ENCODE assay signal across 8 cellular contexts in the genomic region with DNA sequence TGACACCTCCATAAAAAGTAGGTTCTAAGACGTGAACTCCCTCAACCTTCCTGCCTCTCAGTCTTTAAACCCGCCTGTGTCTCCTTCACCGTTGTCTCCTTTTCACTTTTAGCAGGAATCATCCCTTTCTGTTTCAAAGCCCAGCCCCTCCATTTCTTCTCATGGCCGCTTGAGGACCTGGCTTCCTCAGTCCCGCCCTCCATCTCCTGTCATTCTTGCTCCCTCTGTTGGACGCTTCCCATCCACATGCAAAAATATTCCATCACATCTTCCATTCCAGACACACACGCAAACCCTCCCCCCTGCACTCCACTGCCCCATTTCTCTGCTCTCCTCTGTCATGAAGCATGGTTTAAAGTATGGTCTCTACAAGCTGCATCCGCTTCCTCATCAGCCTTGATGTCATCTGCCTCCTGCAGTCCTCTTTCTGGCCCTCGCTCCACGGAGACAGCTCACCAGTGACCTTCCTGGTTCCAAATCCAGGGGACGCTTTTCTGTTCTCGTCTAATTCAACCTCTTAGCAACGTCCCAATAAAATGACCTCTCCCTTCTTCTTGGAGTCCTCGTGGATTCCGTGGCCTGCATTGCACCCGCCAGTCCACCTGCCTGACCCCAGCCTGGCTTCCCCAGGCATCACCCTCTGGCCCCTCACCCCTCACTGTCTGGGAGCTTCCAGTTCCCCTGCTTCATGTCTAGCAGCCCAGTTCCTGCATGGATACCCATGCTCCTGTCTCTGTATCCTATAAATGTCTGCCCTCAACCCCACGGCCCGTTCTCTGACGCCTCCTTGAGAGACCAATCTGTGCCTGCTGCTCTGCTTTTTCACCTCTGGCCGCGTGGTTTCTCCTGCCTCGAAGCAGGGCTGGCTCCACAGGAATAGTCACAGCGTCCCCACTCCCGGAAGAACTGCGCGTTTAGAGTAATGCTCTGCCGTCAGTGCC. TPM values are rescaled to one million over a fixed set of nuclear protein-coding genes. Genes with fewer than 3 reads are reported as not detected.
DNase-seq lines count a peak whose midpoint lies in the region; ATAC-seq and TF ChIP-seq lines count a peak whose summit lies in the region.

No MANE protein-coding gene starts in this region.

- DNase-seq in CD1c-positive myeloid dendritic cell (ENCODE audit: extremely low spot score) (peak; percentile 32), IMR-90 (peak; percentile 82), SK-N-MC (ENCODE audit: low read depth, low spot score) (peak; percentile 42), fibroblast of peridontal ligament (ENCODE audit: extremely low read depth) (peak; percentile 85), osteocyte (ENCODE audit: extremely low spot score, unreplicated experiment) (no peak), activated gamma-delta T cell (lab: John Stamatoyannopoulos, UW) (no peak), KG1 (lab: John Stamatoyannopoulos, UW) (no peak)

- H4K91ac ChIP-seq in IMR-90 (ENCODE audit: insufficient read depth, low read depth, low read length): peak overlapping the region; percentile 83

- H3K14ac ChIP-seq in IMR-90 (replicated peaks; ENCODE audit: low read depth, low read length): peak overlapping the region; percentile 93

- H3K9me3 ChIP-seq in IMR-90 (ENCODE audit: control insufficient read depth, insufficient read depth, low read length) (no peaks in the 10 kb centered on the region), SK-N-MC (ENCODE audit: low read depth, low read length) (no peaks in the 10 kb centered on the region)

- dilution Hi-C loops in IMR-90 (cut with HindIII; ENCODE audit: low sequenced_read_pairs, unreplicated experiment): no loop called here

- peaks cover 10% of the 10 kb centered on the region for H3K4me1 ChIP-seq in IMR-90 (ENCODE audit: control insufficient read depth, insufficient read depth, low read length)

- CTCF ChIA-PET in IMR-90 (lab: Yijun Ruan, JAX): interaction anchor here (0.7 to 0.8 kb wide), 3 partner anchors 11 to 42 kb away, joined by 3 read pairs; no protein-coding TSS in a partner anchor

- POLR2A ChIA-PET in IMR-90 (lab: Charles Lee; ENCODE audit: unreplicated experiment): no interaction called here

- ATAC-seq in IMR-90 (ENCODE audit: low read depth) (peak; percentile 96), GM19324 (IDR thresholded peaks at IDR 0.05; ENCODE audit: low FRiP score, unreplicated experiment) (no peak)

- peak overlapping the region; percentile 94 for H2AFZ ChIP-seq in IMR-90 (replicated peaks; ENCODE audit: low read length, poor library complexity)

- H4K5ac ChIP-seq in IMR-90 (ENCODE audit: low read depth, low read length): peak overlapping the region; percentile 80

- H3K79me1 ChIP-seq in IMR-90 (ENCODE audit: low read depth in 1 of 2, low read length in 2 of 2): no peaks in the 10 kb centered on the region

- H2BK20ac ChIP-seq in IMR-90 (ENCODE audit: low read depth, low read length): peak overlapping the region; percentile 84

- TF ChIP-seq POLR2A in IMR-90 (IDR thresholded peaks at IDR 0.05; ENCODE audit: low read depth, low read length): no peak

- H4K8ac ChIP-seq in IMR-90 (ENCODE audit: low read depth in 2 of 2, low read length in 2 of 2): peak overlapping the region; percentile 43 to 97; a peak in 3 of 4 replicates

- H3K27me3 Mint-ChIP-seq in osteocyte (ENCODE audit: unreplicated experiment): no peaks in the 10 kb centered on the region

- no peak overlapping the region; the same call in 1 of the 2 replicates for H3K23ac ChIP-seq in IMR-90 (ENCODE audit: low read depth, low read length)

- H3K4me3 ChIP-seq in IMR-90 (ENCODE audit: insufficient read depth, low read depth, low read length) (no peak overlapping the region), SK-N-MC (peak overlapping the region; percentile 44; the same call in 1 of the 2 replicates)

- H2BK5ac ChIP-seq in IMR-90 (ENCODE audit: low read depth, low read length, poor library complexity, severe bottlenecking): peak overlapping the region; percentile 43

- H3K56ac ChIP-seq in IMR-90 (ENCODE audit: extremely low read depth, insufficient read depth, low read length): 0 out of 2 replicates have a peak overlapping the region, but pooled peaks have one; percentile 43

- peaks cover 14% of the 10 kb centered on the region for H3K9me1 ChIP-seq in IMR-90 (ENCODE audit: insufficient read depth, low read length)

- no TSS peak for BruUV-seq in IMR-90 (replicated peaks; lab: Mats Ljungman, UMichigan)

- intact Hi-C loops in IMR-90 (cut with micrococcal nuclease): no loop called here

- peak overlapping the region; percentile 91 for H3K4ac ChIP-seq in IMR-90 (ENCODE audit: low read depth, low read length)

- H3K18ac ChIP-seq in IMR-90 (ENCODE audit: low read depth, low read length): peak overlapping the region; percentile 44; the same call in 1 of the 2 replicates

- H3K4me3 Mint-ChIP-seq in osteocyte (ENCODE audit: unreplicated experiment): peak overlapping the region; percentile 7

- no peaks in the 10 kb centered on the region for H3K9me3 Mint-ChIP-seq in osteocyte (ENCODE audit: unreplicated experiment)

- H3K9ac ChIP-seq in IMR-90 (ENCODE audit: low read depth, low read length) (peak overlapping the region; percentile 56), SK-N-MC (ENCODE audit: insufficient read length) (no peak overlapping the region)

- H3K4me1 Mint-ChIP-seq in osteocyte (ENCODE audit: unreplicated experiment): peaks cover 12% of the 10 kb centered on the region

- TF ChIP-seq CTCF in IMR-90 (conservative IDR thresholded peaks at IDR 0.05; ENCODE audit: low read depth, low read length): peak; percentile 93
- peak; percentile 78 for TF ChIP-seq CTCF in osteocyte (IDR thresholded peaks at IDR 0.05)

- peak; percentile 89 for TF ChIP-seq RAD21 in IMR-90 (IDR thresholded peaks at IDR 0.05; ENCODE audit: low read length)

- WGBS in IMR-90 (ENCODE audit: extremely low coverage in 2 of 2, insufficient read length in 1 of 2), 2 experiments: 56% methylated on average over 19 of the region's 27 CpGs; no CpG with 5 or more reads in 1 of the 2 experiments

- no peaks in the 10 kb centered on the region for H3K36me3 Mint-ChIP-seq in osteocyte (ENCODE audit: unreplicated experiment)

- peak overlapping the region; percentile 94; the same call in 1 of the 3 replicates for H2BK15ac ChIP-seq in IMR-90 (ENCODE audit: low read depth, low read length)

- H3K27me3 ChIP-seq in IMR-90 (ENCODE audit: control insufficient read depth, insufficient read depth, low read length): no peaks in the 10 kb centered on the region

- H2BK120ac ChIP-seq in IMR-90 (ENCODE audit: low read depth, low read length): peak overlapping the region; percentile 90

- no peaks in the 10 kb centered on the region for H4K20me1 ChIP-seq in IMR-90 (ENCODE audit: insufficient read depth, low read length)

- H2AK9ac ChIP-seq in IMR-90 (replicated peaks; ENCODE audit: low read depth, low read length, poor library complexity): peak overlapping the region; percentile 83

- peak overlapping the region; percentile 32; the same call in 1 of the 2 replicates for H3K4me2 ChIP-seq in IMR-90 (ENCODE audit: low read depth, low read length)

- in situ Hi-C loops in IMR-90 (cut with MboI; ENCODE audit: low sequenced_read_pairs): no loop called here

- peaks cover 2% of the 10 kb centered on the region; the same call in 1 of the 2 replicates for H3K36me3 ChIP-seq in IMR-90 (ENCODE audit: control insufficient read depth, insufficient read depth, low read length)
- no peaks in the 10 kb centered on the region for H3K36me3 ChIP-seq in SK-N-MC (ENCODE audit: insufficient read depth, low read length)

- peak overlapping the region; percentile 90 for H2AK5ac ChIP-seq in IMR-90 (ENCODE audit: low read depth, low read length)

- H3K27ac ChIP-seq in IMR-90 (ENCODE audit: insufficient read depth, low read length) (peak overlapping the region; percentile 44; the same call in 1 of the 2 replicates), SK-N-MC (no peak overlapping the region)

- no peak overlapping the region for H3K27ac Mint-ChIP-seq in osteocyte (ENCODE audit: unreplicated experiment)

TF ChIP-seq in IMR-90, 13 proteins besides CTCF, POLR2A, EP300 and RAD21 (continues in another document):
- no peak for TF ChIP-seq BHLHE40 (IDR thresholded peaks at IDR 0.05; ENCODE audit: low read depth, low read length)
- TF ChIP-seq NFE2L2 (IDR thresholded peaks at IDR 0.05; ENCODE audit: low read depth, low read length): no peak
- TF ChIP-seq CEBPB (IDR thresholded peaks at IDR 0.05; ENCODE audit: low read depth, low read length): no peak
- 0 out of 2 replicates have a peak, but pooled peaks have one; percentile 45 for TF ChIP-seq MXI1 (IDR thresholded peaks at IDR 0.05; ENCODE audit: borderline replicate concordance, low read depth, low read length)
- no peak for TF ChIP-seq RCOR1 (IDR thresholded peaks at IDR 0.05; ENCODE audit: insufficient replicate concordance, low read length)
- no peak for TF ChIP-seq ELK1 (IDR thresholded peaks at IDR 0.05; ENCODE audit: borderline replicate concordance, low read depth, low read length)

RNA-seq across cellular contexts. Expression of gene ANKRD40, which starts 26.2 kb away (rescaled TPM):
- total RNA-seq in IMR-90 (2012; rRNA removed): 35.8 and 38.9 TPM in 2 replicates
- polyA plus RNA-seq in IMR-90 (2012; rRNA removed): 23.4 and 23.5 TPM in 2 replicates
- 6.0 and 8.0 TPM in 2 replicates for polyA plus RNA-seq in IMR-90 (2012; cell fraction: cytosol; rRNA removed)
- 6.2 and 29.6 TPM in 2 replicates for polyA plus RNA-seq in IMR-90 (2012; cell fraction: nucleus; rRNA removed; ENCODE audit: low replicate concordance)
- 38.4 and 41.1 TPM in 2 replicates for total RNA-seq in osteocyte

RNA-seq across cellular contexts. Expression of gene LUC7L3, which starts 37.9 kb away (rescaled TPM):
- total RNA-seq in IMR-90 (2012; rRNA removed) (17.7 and 20.0 TPM in 2 replicates), osteocyte (86.1 and 105 TPM in 2 replicates)
- 44.7 and 47.5 TPM in 2 replicates for polyA plus RNA-seq in IMR-90 (2012; rRNA removed)
- polyA plus RNA-seq in IMR-90 (2012; cell fraction: cytosol; rRNA removed): 27.5 and 27.7 TPM in 2 replicates
- polyA plus RNA-seq in IMR-90 (2012; cell fraction: nucleus; rRNA removed; ENCODE audit: low replicate concordance): 183 and 387 TPM in 2 replicates

RNA-seq across cellular contexts. Expression of gene ABCC3, which starts 46.8 kb away (rescaled TPM):
- total RNA-seq in IMR-90 (2012; rRNA removed): 2.2 and 3.2 TPM in 2 replicates
- 6.0 and 6.6 TPM in 2 replicates for polyA plus RNA-seq in IMR-90 (2012; rRNA removed)
- 1.7 and 5.8 TPM in 2 replicates for polyA plus RNA-seq in IMR-90 (2012; cell fraction: cytosol; rRNA removed)
- 61.3 and 69.4 TPM in 2 replicates for polyA plus RNA-seq in IMR-90 (2012; cell fraction: nucleus; rRNA removed; ENCODE audit: low replicate concordance)
- total RNA-seq in osteocyte: 0.37 and 0.73 TPM in 2 replicates

Comparison
In these comparisons a context has a peak if more than half of its experiments do, and no peak if none do; other contexts are left out.
1. DNase-seq: peak in CD1c-positive myeloid dendritic cell (single experiment), IMR-90 (single experiment), SK-N-MC (single experiment) and fibroblast of peridontal ligament (single experiment); none in osteocyte (single experiment), activated gamma-delta T cell (single experiment) and KG1 (single experiment).